1 cellular context compared by ENCODE assay signal in the genomic region with DNA sequence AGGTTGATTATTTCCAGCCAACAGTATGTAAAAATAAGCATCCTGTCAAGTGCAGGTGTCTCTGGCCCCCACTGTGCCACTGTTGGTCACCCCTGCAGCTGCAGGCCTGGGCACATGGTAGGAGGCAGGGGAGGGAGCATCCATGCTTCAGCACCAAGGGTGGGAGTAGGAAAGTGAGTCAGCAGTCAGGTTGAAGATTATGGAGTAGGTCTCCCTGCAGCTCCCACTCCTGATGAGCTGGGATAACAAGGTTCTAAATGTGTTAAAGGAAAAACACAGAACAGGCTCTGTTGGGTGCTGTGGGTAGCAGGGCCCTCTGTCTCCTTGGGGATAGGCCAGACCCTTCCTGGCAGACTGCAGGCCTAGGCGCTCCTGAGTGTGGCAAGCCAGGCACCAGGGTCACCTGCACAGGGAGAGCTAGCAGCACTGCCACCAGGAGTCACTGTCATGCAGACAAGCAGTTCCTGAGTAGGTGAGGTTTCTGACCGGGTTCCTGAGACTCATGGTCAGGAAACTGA.
TF ChIP-seq lines count a peak whose summit lies in the region.

No MANE protein-coding gene starts in this region.

TF ChIP-seq in Ishikawa, 13 proteins besides CTCF, POLR2A, EP300 and RAD21 (continued from another document):
- TF ChIP-seq, protein P1, sequence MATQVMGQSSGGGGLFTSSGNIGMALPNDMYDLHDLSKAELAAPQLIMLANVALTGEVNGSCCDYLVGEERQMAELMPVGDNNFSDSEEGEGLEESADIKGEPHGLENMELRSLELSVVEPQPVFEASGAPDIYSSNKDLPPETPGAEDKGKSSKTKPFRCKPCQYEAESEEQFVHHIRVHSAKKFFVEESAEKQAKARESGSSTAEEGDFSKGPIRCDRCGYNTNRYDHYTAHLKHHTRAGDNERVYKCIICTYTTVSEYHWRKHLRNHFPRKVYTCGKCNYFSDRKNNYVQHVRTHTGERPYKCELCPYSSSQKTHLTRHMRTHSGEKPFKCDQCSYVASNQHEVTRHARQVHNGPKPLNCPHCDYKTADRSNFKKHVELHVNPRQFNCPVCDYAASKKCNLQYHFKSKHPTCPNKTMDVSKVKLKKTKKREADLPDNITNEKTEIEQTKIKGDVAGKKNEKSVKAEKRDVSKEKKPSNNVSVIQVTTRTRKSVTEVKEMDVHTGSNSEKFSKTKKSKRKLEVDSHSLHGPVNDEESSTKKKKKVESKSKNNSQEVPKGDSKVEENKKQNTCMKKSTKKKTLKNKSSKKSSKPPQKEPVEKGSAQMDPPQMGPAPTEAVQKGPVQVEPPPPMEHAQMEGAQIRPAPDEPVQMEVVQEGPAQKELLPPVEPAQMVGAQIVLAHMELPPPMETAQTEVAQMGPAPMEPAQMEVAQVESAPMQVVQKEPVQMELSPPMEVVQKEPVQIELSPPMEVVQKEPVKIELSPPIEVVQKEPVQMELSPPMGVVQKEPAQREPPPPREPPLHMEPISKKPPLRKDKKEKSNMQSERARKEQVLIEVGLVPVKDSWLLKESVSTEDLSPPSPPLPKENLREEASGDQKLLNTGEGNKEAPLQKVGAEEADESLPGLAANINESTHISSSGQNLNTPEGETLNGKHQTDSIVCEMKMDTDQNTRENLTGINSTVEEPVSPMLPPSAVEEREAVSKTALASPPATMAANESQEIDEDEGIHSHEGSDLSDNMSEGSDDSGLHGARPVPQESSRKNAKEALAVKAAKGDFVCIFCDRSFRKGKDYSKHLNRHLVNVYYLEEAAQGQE (IDR thresholded peaks at IDR 0.05; ENCODE audit: low read depth) = no peak
- TF ChIP-seq TCF12 (IDR thresholded peaks at IDR 0.05; ENCODE audit: low read depth) = no peak
- TF ChIP-seq ZBTB7A (IDR thresholded peaks at IDR 0.05; ENCODE audit: low read depth) = no peak
TF ChIP-seq in Ishikawa: peak in this region for 0.
